Comparison of ENCODE assay signal across 8 cellular contexts in genomic region chr10:117542706-117543244, GRCh38. TPM values are rescaled to one million over a fixed set of nuclear protein-coding genes. Genes with fewer than 3 reads are reported as not detected.
DNase-seq lines count a peak whose midpoint lies in the region; ATAC-seq and TF ChIP-seq lines count a peak whose summit lies in the region.

TSS of gene EMX2 (plus strand) at chr10:117542746. CDS start at chr10:117543268, 522 bp downstream.

- no peaks in the 10 kb centered on the region for H3K36me3 ChIP-seq in H7 (replicated peaks; ENCODE audit: control insufficient read depth, insufficient read depth, low read length)
- H3K36me3 ChIP-seq in hepatocyte (replicated peaks; ENCODE audit: insufficient read depth, low read depth): no peaks in the 10 kb centered on the region
- H3K36me3 ChIP-seq in skeletal muscle tissue (ENCODE audit: control insufficient read depth in 3 of 3, insufficient read depth in 3 of 3, low read length in 3 of 3): no peaks in the 10 kb centered on the region

- ATAC-seq in HG03571 (IDR thresholded peaks at IDR 0.05; ENCODE audit: unreplicated experiment): no peak
- no peak for ATAC-seq in HG03520 (IDR thresholded peaks at IDR 0.05; ENCODE audit: unreplicated experiment)

- peak within 1 kb of the TSS; percentile 81 for H3K4me2 ChIP-seq in hepatocyte

- peak within 1 kb of the TSS; percentile 43 to 85 (median 74) for H3K9ac ChIP-seq in skeletal muscle tissue (ENCODE audit: low read depth in 1 of 3, low read length in 3 of 3)

- under 1% methylated on average over 12 of the region's 27 CpGs for WGBS in hepatocyte (ENCODE audit: low lambda C conversion rate, missing lambda C conversion rate)

- H3K4me1 ChIP-seq in hepatocyte (ENCODE audit: insufficient read depth) (peaks cover 35% of the 10 kb centered on the region), skeletal muscle tissue (ENCODE audit: control insufficient read depth in 3 of 3, insufficient read depth in 3 of 3, low read length in 3 of 3) (peaks cover 26 to 44% (median 30%) of the 10 kb centered on the region in 3 donors)

- DNase-seq in H7: no peak
- DNase-seq in hepatocyte (ENCODE audit: low spot score): no peak
- DNase-seq in cerebellar cortex (ENCODE audit: low spot score): no peak
- DNase-seq in globus pallidus (ENCODE audit: low spot score): no peak

- peak within 1 kb of the TSS; percentile 30 for H3K4me3 ChIP-seq in H7 (ENCODE audit: insufficient read depth, low read depth, low read length)
- H3K4me3 ChIP-seq in WI38 (ENCODE audit: low read depth, low read length): peak within 1 kb of the TSS; percentile 8; the same call in 1 of the 2 replicates
- no peak within 1 kb of the TSS for H3K4me3 ChIP-seq in hepatocyte
- H3K4me3 ChIP-seq in skeletal muscle tissue (ENCODE audit: low read length in 3 of 3): peak within 1 kb of the TSS; percentile 67 to 81 (median 74)

- no peaks in the 10 kb centered on the region for H3K9me2 ChIP-seq in hepatocyte (replicated peaks; ENCODE audit: insufficient read depth)

- H2AFZ ChIP-seq in hepatocyte: peak within 1 kb of the TSS; percentile 62

- no peaks in the 10 kb centered on the region for H4K20me1 ChIP-seq in hepatocyte (ENCODE audit: insufficient read depth, poor library complexity, severe bottlenecking)

- TF ChIP-seq CTCF in WI38 (IDR thresholded peaks at IDR 0.05; ENCODE audit: low read depth, low read length) (no peak), hepatocyte (IDR thresholded peaks at IDR 0.05; ENCODE audit: poor library complexity) (no peak)

- H3K27ac ChIP-seq in hepatocyte: no peak within 1 kb of the TSS
- H3K27ac ChIP-seq in skeletal muscle tissue (ENCODE audit: low read depth, low read length): peak within 1 kb of the TSS; percentile 74

- H3K9me3 ChIP-seq in hepatocyte (ENCODE audit: low read depth) (no peaks in the 10 kb centered on the region), skeletal muscle tissue (ENCODE audit: control insufficient read depth in 3 of 3, low read length in 3 of 3) (no peaks in the 10 kb centered on the region)

- H3K79me2 ChIP-seq in hepatocyte: no peaks in the 10 kb centered on the region

- H3K27me3 ChIP-seq in H7 (ENCODE audit: control insufficient read depth, insufficient read depth, low read length) (peaks cover 99% of the 10 kb centered on the region), hepatocyte (peaks cover 99% of the 10 kb centered on the region), skeletal muscle tissue (ENCODE audit: control insufficient read depth in 3 of 3, insufficient read depth in 3 of 3, low read length in 3 of 3) (peaks cover 88 to 95% (median 91%) of the 10 kb centered on the region in 3 donors)

RNA-seq across cellular contexts. Expression of gene EMX2, which starts in this region (rescaled TPM):
- total RNA-seq in H7 (2014; rRNA removed; shearing (Covaris generic)): not detected in 2 replicates
- total RNA-seq in hepatocyte (0.12 TPM in 1 of 2 replicates, not detected in the other), skeletal muscle tissue (2.1 TPM)
- polyA plus RNA-seq in hepatocyte: not detected in 2 replicates
